Comparison of ENCODE assay signal across 24 cellular contexts in genomic region chr9:133242991-133243390, GRCh38. TPM values are rescaled to one million over a fixed set of nuclear protein-coding genes. Genes with fewer than 3 reads are reported as not detected.
"Had no signal": no experiment of that assay in that cellular context is flagged by ENCODE, and none has a peak within 500 bp of the region (broad histone marks: within the 10 kb centered on the region; RNA-seq: fewer than 3 reads in every experiment).

No MANE protein-coding gene starts in this region.

- H3K9me3 ChIP-seq: SJSA1 had no signal

- H3K4me2 ChIP-seq: KMS-11 had no signal

- DNase-seq: Kasumi-1, MM.1S, NCI-H1092 treated with DMSO at 0.1 percent for 48 hours, NCI-H1436, NCI-H187, NCI-H2029, NCI-H2081 treated with DMSO at 0.1 percent for 48 hours, NCI-H2171, NCI-H226, NCI-H446, NCI-H510A, NCI-H524 treated with DMSO at 0.1 percent for 48 hours, NCI-H69, NCI-H774, Right ventricle myocardium superior, RPMI8226, SIG-M5 had no signal

- H3K4me1 ChIP-seq: SJSA1 had no signal

- H3K9ac ChIP-seq: KMS-11 had no signal

- FAIRE-seq: HTR-8/SVneo, RCC 7860 had no signal

- H3K4me3 ChIP-seq: SJSA1, SK-N-MC had no signal

- H3K36me3 ChIP-seq: SJSA1 had no signal

- H3K27ac ChIP-seq: HL-60, KMS-11, SJSA1, SK-N-MC had no signal

RNA-seq across cellular contexts. Expression of gene ABO, which starts 32.0 kb away (rescaled TPM):
- total RNA-seq: M059J, SJSA1 had no signal

RNA-seq across cellular contexts. Expression of gene OBP2B, which starts 33.9 kb away (rescaled TPM):
- total RNA-seq: M059J, Right ventricle myocardium superior, SJSA1 had no signal
